1 cellular context compared by ENCODE assay signal in genomic region chr20:42963796-42964195, GRCh38.
TF ChIP-seq lines count a peak whose summit lies in the region.

No MANE protein-coding gene starts in this region.

TF ChIP-seq in GM23338, 12 proteins besides CTCF, POLR2A, EP300 and RAD21 (continued from another document):
- no peak for TF ChIP-seq ZNF462 (CRISPR knock-in tag; IDR thresholded peaks at IDR 0.05)
- no peak for TF ChIP-seq ZNF114 (CRISPR knock-in tag; IDR thresholded peaks at IDR 0.05)
